In genomic region chr11:81220166-81220895, GRCh38 we compare ENCODE assay signal across 29 cellular contexts.
"Had no signal": no experiment of that assay in that cellular context is flagged by ENCODE, and none has a peak within 500 bp of the region (broad histone marks: within the 10 kb centered on the region; RNA-seq: fewer than 3 reads in every experiment).

No MANE protein-coding gene starts in this region.

- H3K36me3 Mint-ChIP-seq: activated naive CD8-positive, alpha-beta T cell; naive thymus-derived CD4-positive, alpha-beta T cell; stimulated activated memory B cell treated with anti-CD40 and anti-IgM and Interleukin-4, amounts not matched to agents 10 μg/mL and 1 μg/mL and 100 μg/mL, for 72 hours; type B pancreatic cell had no signal

- H3K36me3 ChIP-seq: breast epithelium, esophagus muscularis mucosa, heart left ventricle, left ventricle myocardium inferior, right atrium auricular region, vagina had no signal

- H3K4me3 ChIP-seq: breast epithelium, esophagus muscularis mucosa, left ventricle myocardium inferior, right atrium auricular region, smooth muscle cell, vagina had no signal

- H3K27me3 Mint-ChIP-seq: activated naive CD8-positive, alpha-beta T cell; naive thymus-derived CD4-positive, alpha-beta T cell; stimulated activated memory B cell treated with anti-CD40 and anti-IgM and Interleukin-4, amounts not matched to agents 10 μg/mL and 1 μg/mL and 100 μg/mL, for 72 hours; stimulated activated naive CD8-positive, alpha-beta T cell treated with anti-CD3 and anti-CD28 coated beads, Interleukin-15, amount 100 ng/mL, for 72 hours; type B pancreatic cell had no signal

- H3K4me1 ChIP-seq: breast epithelium, esophagus muscularis mucosa, foreskin keratinocyte, heart left ventricle, left ventricle myocardium inferior, right atrium auricular region, vagina had no signal

- H3K9me3 Mint-ChIP-seq: neural crest cell; stimulated activated memory B cell treated with anti-CD40 and anti-IgM and Interleukin-4, amounts not matched to agents 10 μg/mL and 1 μg/mL and 100 μg/mL, for 72 hours; stimulated activated naive CD8-positive, alpha-beta T cell treated with anti-CD3 and anti-CD28 coated beads, Interleukin-15, amount 100 ng/mL, for 72 hours had no signal

- DNase-seq: activated CD4-positive, alpha-beta T cell treated with anti-CD3 and anti-CD28 coated beads for 4 hours; activated CD4-positive, alpha-beta T cell treated with anti-CD3 and anti-CD28 coated beads, Interleukin-2, amount 50 U/mL, for 4 hours; activated naive CD4-positive, alpha-beta T cell; activated T-cell treated with anti-CD3 and anti-CD28 coated beads for 4 hours; activated T-cell treated with anti-CD3 and anti-CD28 coated beads, Interleukin-2, amount 50 U/mL, for 72 hours; aorta; central memory CD4-positive, alpha-beta T cell; dermis blood vessel endothelial cell; effector CD4-positive, alpha-beta T cell; heart left ventricle; left ventricle myocardium inferior; naive thymus-derived CD4-positive, alpha-beta T cell; occipital lobe; stimulated activated CD4-positive, alpha-beta T cell treated with anti-CD3 and anti-CD28 coated beads, Interleukin-1b, Interleukin-23, amount 100 ng/mL, for 48 hours; stimulated activated CD4-positive, alpha-beta T cell treated with anti-CD3 and anti-CD28 coated beads, Interleukin-4, amount 100 ng/mL, for 4 hours; stimulated activated CD8-positive, alpha-beta memory T cell treated with anti-CD3 and anti-CD28 coated beads, Interleukin-4, amount 100 ng/mL, for 48 hours; stimulated activated naive CD8-positive, alpha-beta T cell treated with anti-CD3 and anti-CD28 coated beads, Interleukin-15, amount 100 ng/mL, for 72 hours; substantia nigra had no signal

- H3K27ac ChIP-seq: breast epithelium, esophagus muscularis mucosa, foreskin keratinocyte, heart left ventricle, left ventricle myocardium inferior, right atrium auricular region, vagina had no signal

- H3K27me3 ChIP-seq: breast epithelium, esophagus muscularis mucosa, foreskin keratinocyte, heart left ventricle, right atrium auricular region, vagina had no signal

- H3K4me2 ChIP-seq: smooth muscle cell had no signal

- FAIRE-seq: colon had no signal

- H3K27ac Mint-ChIP-seq: activated naive CD8-positive, alpha-beta T cell; activated T-cell treated with anti-CD3 and anti-CD28 coated beads, Interleukin-2, amount 50 U/mL, for 72 hours; naive thymus-derived CD4-positive, alpha-beta T cell; stimulated activated memory B cell treated with anti-CD40 and anti-IgM and Interleukin-4, amounts not matched to agents 10 μg/mL and 1 μg/mL and 100 μg/mL, for 72 hours; type B pancreatic cell had no signal

- H3K4me3 Mint-ChIP-seq: activated naive CD8-positive, alpha-beta T cell; activated T-cell treated with anti-CD3 and anti-CD28 coated beads, Interleukin-2, amount 50 U/mL, for 72 hours; naive thymus-derived CD4-positive, alpha-beta T cell; neural crest cell; stimulated activated memory B cell treated with anti-CD40 and anti-IgM and Interleukin-4, amounts not matched to agents 10 μg/mL and 1 μg/mL and 100 μg/mL, for 72 hours; stimulated activated naive CD8-positive, alpha-beta T cell treated with anti-CD3 and anti-CD28 coated beads, Interleukin-15, amount 100 ng/mL, for 72 hours; type B pancreatic cell had no signal

- H3K9me3 ChIP-seq: breast epithelium, esophagus muscularis mucosa, heart left ventricle, left ventricle myocardium inferior, right atrium auricular region, vagina had no signal

- H3K4me1 Mint-ChIP-seq: naive thymus-derived CD4-positive, alpha-beta T cell; neural crest cell; stimulated activated memory B cell treated with anti-CD40 and anti-IgM and Interleukin-4, amounts not matched to agents 10 μg/mL and 1 μg/mL and 100 μg/mL, for 72 hours; stimulated activated naive CD8-positive, alpha-beta T cell treated with anti-CD3 and anti-CD28 coated beads, Interleukin-15, amount 100 ng/mL, for 72 hours had no signal
